In the genomic region with DNA sequence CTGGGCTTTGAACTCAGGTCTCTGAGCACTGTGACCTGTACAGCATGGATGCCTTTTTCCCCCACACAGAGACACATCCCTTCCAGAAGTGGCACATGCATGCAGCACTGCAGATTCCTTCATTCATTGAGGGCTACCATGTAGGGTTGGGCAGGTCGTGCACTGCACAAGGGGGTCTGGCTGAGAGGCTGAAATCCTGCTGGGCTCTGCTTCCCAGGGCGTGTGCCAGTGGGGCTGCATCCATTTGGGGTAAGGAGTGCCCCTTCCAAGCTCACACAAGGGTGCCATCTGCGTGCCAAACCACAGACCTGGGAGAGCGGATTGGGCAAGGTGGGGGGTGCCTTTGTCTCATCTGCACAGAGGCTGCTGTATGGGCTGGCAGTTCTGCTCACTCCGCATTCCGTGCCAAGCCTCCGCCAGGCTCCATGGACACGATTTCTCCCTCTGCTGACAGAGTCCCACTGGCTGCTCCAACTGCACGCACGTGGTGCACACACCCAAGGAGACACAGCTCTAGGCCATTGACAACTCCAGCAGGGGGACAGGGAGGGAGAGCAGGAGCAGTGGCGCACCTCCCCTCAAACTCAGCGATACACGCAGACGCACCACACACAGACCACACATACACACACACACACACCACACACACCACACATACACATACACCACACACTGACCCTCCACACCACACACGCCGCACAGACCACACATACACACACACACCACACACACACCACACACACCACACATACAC, we compare ENCODE assay signal across 9 cellular contexts. TPM values are rescaled to one million over a fixed set of nuclear protein-coding genes. Genes with fewer than 3 reads are reported as not detected.
DNase-seq lines count a peak whose midpoint lies in the region; ATAC-seq and TF ChIP-seq lines count a peak whose summit lies in the region.
"Had no signal": no experiment of that assay in that cellular context is flagged by ENCODE, and none has a peak within 500 bp of the region (broad histone marks: within the 10 kb centered on the region; RNA-seq: fewer than 3 reads in every experiment).

No MANE protein-coding gene starts in this region.

- POLR2A ChIA-PET in Panc1 (lab: Charles Lee): no interaction called here

- intact Hi-C loops in Panc1 (cut with micrococcal nuclease; ENCODE audit: unreplicated experiment): no loop called here

- ATAC-seq in Panc1 (peak; percentile 82), GM19452 (IDR thresholded peaks at IDR 0.05; ENCODE audit: unreplicated experiment) (no peak), GM19035 (IDR thresholded peaks at IDR 0.05; ENCODE audit: unreplicated experiment) (no peak)

- in situ Hi-C loops in Panc1 (cut with HindIII; ENCODE audit: low pct_unique_long_range_greater_than_20kb, low sequenced_read_pairs): no loop called here

- peak; percentile 71 for DNase-seq in 8988T
- DNase-seq in H7: peak; percentile 67
- no peak for DNase-seq in Panc1 (ENCODE audit: low read depth, low spot score)
- DNase-seq in glomerular visceral epithelial cell (ENCODE audit: extremely low spot score): peak; percentile 50
- DNase-seq in NCI-H1048 (lab: John Stamatoyannopoulos, UW): no peak
- no peak for DNase-seq in GM19238 (ENCODE audit: insufficient read length, low spot score)
- DNase-seq: NCI-H2029 had no signal

- CTCF ChIA-PET in Panc1 (lab: Charles Lee): interaction anchor here (0.6 kb wide), 1 partner anchor 62 kb away, joined by 4 read pairs; no protein-coding TSS in a partner anchor

- H3K4me3 ChIP-seq in H7 (ENCODE audit: insufficient read depth, low read depth, low read length): no peak overlapping the region
- no peak overlapping the region for H3K4me3 ChIP-seq in Panc1 (ENCODE audit: low read depth in 2 of 2, low read length in 2 of 2)

- H3K27ac ChIP-seq in Panc1 (ENCODE audit: low read length): no peak overlapping the region

- BruUV-seq in Panc1 (replicated peaks; lab: Mats Ljungman, UMichigan): no TSS peak

- peaks cover 89% of the 10 kb centered on the region for H3K27me3 ChIP-seq in H7 (ENCODE audit: control insufficient read depth, insufficient read depth, low read length)
- peaks cover 18% of the 10 kb centered on the region for H3K27me3 ChIP-seq in Panc1 (ENCODE audit: control insufficient read depth, insufficient read depth, low read length)

- no peaks in the 10 kb centered on the region for H3K9me3 ChIP-seq in Panc1 (ENCODE audit: control insufficient read depth, insufficient read depth, low read depth, low read length)

- H3K36me3 ChIP-seq in H7 (replicated peaks; ENCODE audit: control insufficient read depth, insufficient read depth, low read length): no peaks in the 10 kb centered on the region
- no peaks in the 10 kb centered on the region for H3K36me3 ChIP-seq in Panc1 (ENCODE audit: control insufficient read depth, insufficient read depth, low read length)

- TF ChIP-seq CTCF in Panc1 (IDR thresholded peaks at IDR 0.05): no peak; the same call in 1 of the 2 replicates

- H3K4me1 ChIP-seq in Panc1 (ENCODE audit: control insufficient read depth, insufficient read depth, low read length): peaks cover 9% of the 10 kb centered on the region

RNA-seq across cellular contexts. Expression of a gene that starts 4.5 kb away (rescaled TPM):
- total RNA-seq in H7 (2014; rRNA removed; shearing (Covaris generic)): 0.04 and 0.07 TPM in 2 replicates
- 0.03 TPM for total RNA-seq in Panc1 (2021; ENCODE audit: unreplicated experiment)
- polyA plus RNA-seq in Panc1 (2012; ENCODE audit: insufficient read length): 0.21 TPM

RNA-seq across cellular contexts. Expression of a gene that starts 13.8 kb away (rescaled TPM):
- total RNA-seq in H7 (2014; rRNA removed; shearing (Covaris generic)): 178 and 185 TPM in 2 replicates
- 150 TPM for total RNA-seq in Panc1 (2021; ENCODE audit: unreplicated experiment)
- polyA plus RNA-seq in Panc1 (2012; ENCODE audit: insufficient read length): 195 TPM

RNA-seq across cellular contexts. Expression of a gene that starts 17.0 kb away (rescaled TPM):
- total RNA-seq in H7 (2014; rRNA removed; shearing (Covaris generic)): 1.6 and 3.7 TPM in 2 replicates
- not detected for total RNA-seq in Panc1 (2021; ENCODE audit: unreplicated experiment)
- polyA plus RNA-seq in Panc1 (2012; ENCODE audit: insufficient read length): not detected

RNA-seq across cellular contexts. Expression of a gene that starts 28.8 kb away (rescaled TPM):
- total RNA-seq in H7 (2014; rRNA removed; shearing (Covaris generic)): 5.8 and 8.1 TPM in 2 replicates
- 21.7 TPM for total RNA-seq in Panc1 (2021; ENCODE audit: unreplicated experiment)
- 20.0 TPM for polyA plus RNA-seq in Panc1 (2012; ENCODE audit: insufficient read length)

RNA-seq across cellular contexts. Expression of a gene that starts 37.4 kb away (rescaled TPM):
- 56.0 and 71.2 TPM in 2 replicates for total RNA-seq in H7 (2014; rRNA removed; shearing (Covaris generic))
- 93.1 TPM for total RNA-seq in Panc1 (2021; ENCODE audit: unreplicated experiment)
- polyA plus RNA-seq in Panc1 (2012; ENCODE audit: insufficient read length): 138 TPM

Comparison
In these comparisons a context has a peak if more than half of its experiments do, and no peak if none do; other contexts are left out.
1. DNase-seq: peak in 8988T (single experiment), H7 (single experiment) and glomerular visceral epithelial cell (single experiment); none in Panc1 (single experiment), NCI-H1048 (single experiment) and GM19238 (single experiment).